Comparison of ENCODE assay signal across 8 cellular contexts in genomic region chr3:61251174-61251972, GRCh38. TPM values are rescaled to one million over a fixed set of nuclear protein-coding genes. Genes with fewer than 3 reads are reported as not detected.
DNase-seq lines count a peak whose midpoint lies in the region; ATAC-seq and TF ChIP-seq lines count a peak whose summit lies in the region.

Gene FHIT, minus strand, starts transcription at chr3:61251452.

- intact Hi-C loops in esophagus muscularis mucosa (cut with DNase I) = loop anchor here (10.0 kb wide), 1 partner anchor 303 kb away; no protein-coding TSS in a partner anchor

- H3K4me3 ChIP-seq in Jurkat, Clone E6-1 (ENCODE audit: low read length) = peak within 1 kb of the TSS; percentile 51
- H3K4me3 ChIP-seq in Peyer's patch = peak within 1 kb of the TSS; percentile 54 to 89 (median 74)
- H3K4me3 ChIP-seq in esophagus muscularis mucosa = peak within 1 kb of the TSS; percentile 72 to 87 (median 77)
- peak within 1 kb of the TSS; percentile 81 to 82 for H3K4me3 ChIP-seq in muscle layer of colon (ENCODE audit: low read depth in 1 of 2, low read length in 2 of 2)

- no peaks in the 10 kb centered on the region for H3K36me3 ChIP-seq in Peyer's patch
- no peaks in the 10 kb centered on the region for H3K36me3 ChIP-seq in esophagus muscularis mucosa
- no peaks in the 10 kb centered on the region for H3K36me3 ChIP-seq in muscle layer of colon (ENCODE audit: insufficient read depth, low read length)

- 1% methylated on average over 15 of the region's 41 CpGs for WGBS in esophagus muscularis mucosa

- peak within 1 kb of the TSS; percentile 55 to 84 (median 74) for H3K27ac ChIP-seq in Peyer's patch
- H3K27ac ChIP-seq in esophagus muscularis mucosa (replicated peaks in 1 of 4) = peak within 1 kb of the TSS; percentile 65 to 80 (median 80)
- H3K27ac ChIP-seq in muscle layer of colon (ENCODE audit: low read depth, low read length) = peak within 1 kb of the TSS; percentile 54

- DNase-seq in DMS79 treated with DMSO at 0.1 percent for 48 hours (lab: John Stamatoyannopoulos, UW) (peak; percentile 66), Peyer's patch (peak; percentile 92 to 97 (median 95)), esophagus muscularis mucosa (ENCODE audit: extremely low spot score) (peak; percentile 98)
- DNase-seq in Jurkat, Clone E6-1 (ENCODE audit: low read depth, low spot score) = peak; percentile 77
- DNase-seq in activated T-cell treated with anti-CD3 and anti-CD28 coated beads, Interleukin-2, amount 50 U/mL, for 48 hours = peak; percentile 89 to 91
- peak; percentile 59 to 80 for DNase-seq in stimulated activated CD8-positive, alpha-beta memory T cell treated with anti-CD3 and anti-CD28 coated beads, Interleukin-7, amount 100 ng/mL, for 1 hour (ENCODE audit: low read depth in 2 of 2)

- no peak for TF ChIP-seq EP300 in esophagus muscularis mucosa (IDR thresholded peaks at IDR 0.05)

- no peaks in the 10 kb centered on the region for H3K27me3 ChIP-seq in Peyer's patch
- H3K27me3 ChIP-seq in esophagus muscularis mucosa = no peaks in the 10 kb centered on the region
- H3K27me3 ChIP-seq in muscle layer of colon (ENCODE audit: control insufficient read depth in 1 of 2, insufficient read depth in 2 of 2, low read length in 2 of 2) = no peaks in the 10 kb centered on the region

- TF ChIP-seq POLR2A in Peyer's patch (IDR thresholded peaks at IDR 0.05) = peak; percentile 34 to 51
- no peak for TF ChIP-seq POLR2A in esophagus muscularis mucosa (IDR thresholded peaks at IDR 0.05; ENCODE audit: low read depth)

- H3K4me1 ChIP-seq in Peyer's patch = no peaks in the 10 kb centered on the region
- peaks cover 12 to 19% (median 15%) of the 10 kb centered on the region in 4 donors for H3K4me1 ChIP-seq in esophagus muscularis mucosa
- H3K4me1 ChIP-seq in muscle layer of colon (ENCODE audit: insufficient read depth, low read length) = peaks cover 10% of the 10 kb centered on the region

- peak within 1 kb of the TSS; percentile 59 for H3K9ac ChIP-seq in muscle layer of colon (ENCODE audit: low read length)

- TF ChIP-seq CTCF in Peyer's patch (IDR thresholded peaks at IDR 0.05) (peak in 1 of 6 experiments; percentile 8), esophagus muscularis mucosa (IDR thresholded peaks at IDR 0.05) (peak in 1 of 3 experiments; percentile 11)

- H3K9me3 ChIP-seq in Peyer's patch = no peaks in the 10 kb centered on the region
- no peaks in the 10 kb centered on the region for H3K9me3 ChIP-seq in esophagus muscularis mucosa
- no peaks in the 10 kb centered on the region for H3K9me3 ChIP-seq in muscle layer of colon (ENCODE audit: low read length)

- ATAC-seq in GM21717 (IDR thresholded peaks at IDR 0.05; ENCODE audit: unreplicated experiment) = peak; percentile 97

RNA-seq across cellular contexts. Expression of gene FHIT, which starts in this region (rescaled TPM):
- 1.2 TPM for polyA plus RNA-seq in Jurkat, Clone E6-1 (2012; ENCODE audit: insufficient read depth, insufficient read length)
- total RNA-seq in Peyer's patch (10 to 100 TPM in 3 of 4 donors, 1 to 10 TPM in 1; 3.5 to 17.0 (median 16.7) TPM), esophagus muscularis mucosa (1 to 10 TPM; 4.6 to 6.1 (median 5.7) TPM)

Comparison
In these comparisons a context has a peak if more than half of its experiments do, and no peak if none do; other contexts are left out.
1. Peak in every context shown above with its lines: DNase-seq, ATAC-seq, H3K4me3 ChIP-seq and H3K27ac ChIP-seq.